Comparison of ENCODE assay signal across 8 cellular contexts in the genomic region with DNA sequence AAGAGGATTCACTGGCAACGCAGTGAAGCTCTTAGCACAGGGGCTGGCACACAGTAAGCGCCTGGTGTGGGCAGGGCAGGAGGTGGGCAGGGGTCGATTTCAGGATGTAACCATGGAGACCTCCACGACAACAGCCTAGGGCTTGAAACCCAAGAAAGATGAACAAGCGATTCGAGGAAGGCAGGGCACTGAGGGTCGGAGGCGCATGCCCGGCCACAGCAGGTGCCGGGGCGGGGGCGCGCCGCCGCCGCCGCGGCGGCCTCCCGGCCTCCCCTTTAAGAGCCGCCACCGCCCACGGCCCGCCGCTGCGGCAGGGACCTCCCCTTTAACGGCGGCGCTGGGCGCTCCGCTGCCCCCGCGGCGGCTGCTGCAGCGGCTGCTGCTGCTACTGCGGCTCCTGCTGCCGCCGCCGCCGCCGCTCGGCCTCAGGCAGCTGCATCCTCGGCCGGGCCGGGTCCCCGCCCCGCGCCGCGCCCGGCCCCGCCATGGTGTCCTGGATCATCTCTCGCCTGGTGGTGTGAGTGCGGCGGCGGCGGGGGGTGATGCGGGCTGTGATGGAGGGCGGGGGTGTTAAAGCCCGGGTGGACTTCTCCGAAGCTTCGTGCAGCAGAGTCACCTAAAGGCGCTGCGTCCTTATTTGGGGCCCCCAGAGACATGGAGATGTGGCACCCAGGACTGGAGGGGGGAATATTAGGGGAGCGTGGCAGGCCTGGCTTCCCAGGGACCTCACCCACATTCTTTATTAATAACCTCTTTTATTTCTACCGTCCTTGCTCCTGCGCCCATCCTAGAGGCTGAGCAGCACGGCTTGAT. TPM values are rescaled to one million over a fixed set of nuclear protein-coding genes. Genes with fewer than 3 reads are reported as not detected.
DNase-seq lines count a peak whose midpoint lies in the region; ATAC-seq, FAIRE-seq and TF ChIP-seq lines count a peak whose summit lies in the region.

A gene with protein sequence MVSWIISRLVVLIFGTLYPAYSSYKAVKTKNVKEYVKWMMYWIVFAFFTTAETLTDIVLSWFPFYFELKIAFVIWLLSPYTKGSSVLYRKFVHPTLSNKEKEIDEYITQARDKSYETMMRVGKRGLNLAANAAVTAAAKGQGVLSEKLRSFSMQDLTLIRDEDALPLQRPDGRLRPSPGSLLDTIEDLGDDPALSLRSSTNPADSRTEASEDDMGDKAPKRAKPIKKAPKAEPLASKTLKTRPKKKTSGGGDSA (plus strand): TSS at position 334 of the 813 bp plus-strand sequence. CDS start 152 bp downstream, at position 486.

- TF ChIP-seq CTCF in cardiac muscle cell (IDR thresholded peaks at IDR 0.05; ENCODE audit: low read depth, low read length): no peak
- TF ChIP-seq CTCF in progenitor cell of endocrine pancreas (IDR thresholded peaks at IDR 0.05; ENCODE audit: unreplicated experiment): no peak

- peaks cover 14% of the 10 kb centered on the region for H3K4me1 Mint-ChIP-seq in activated naive CD8-positive, alpha-beta T cell (ENCODE audit: low read depth)
- peaks cover 12% of the 10 kb centered on the region for H3K4me1 Mint-ChIP-seq in progenitor cell of endocrine pancreas (ENCODE audit: low read depth)

- no peak for FAIRE-seq in RCC 7860 (lab: Jason Lieb, UNC)

- no peaks in the 10 kb centered on the region for H3K9me3 Mint-ChIP-seq in activated naive CD8-positive, alpha-beta T cell (ENCODE audit: low read depth)
- H3K9me3 Mint-ChIP-seq in progenitor cell of endocrine pancreas (ENCODE audit: low read depth): no peaks in the 10 kb centered on the region

- H3K9me3 ChIP-seq in SJCRH30 (replicated peaks) (no peaks in the 10 kb centered on the region), cardiac muscle cell (ENCODE audit: low read depth) (no peaks in the 10 kb centered on the region)

- no peak within 1 kb of the TSS for H3K27ac ChIP-seq in SJCRH30
- peak within 1 kb of the TSS; percentile 4 for H3K27ac ChIP-seq in cardiac muscle cell

- H3K36me3 ChIP-seq in SJCRH30 (peaks cover 23% of the 10 kb centered on the region), cardiac muscle cell (peaks cover 26% of the 10 kb centered on the region)

- in situ Hi-C loops in ACHN (cut with HindIII; ENCODE audit: low pct_ligation_motif_present, low pct_unique_long_range_greater_than_20kb, low sequenced_read_pairs): no loop called here

- no peaks in the 10 kb centered on the region for H3K27me3 Mint-ChIP-seq in activated naive CD8-positive, alpha-beta T cell
- H3K27me3 Mint-ChIP-seq in progenitor cell of endocrine pancreas: peaks cover 3% of the 10 kb centered on the region

- H3K4me1 ChIP-seq in SJCRH30: no peaks in the 10 kb centered on the region
- peaks cover 9% of the 10 kb centered on the region for H3K4me1 ChIP-seq in cardiac muscle cell (ENCODE audit: low read depth)

- H3K4me3 Mint-ChIP-seq in activated naive CD8-positive, alpha-beta T cell: peak within 1 kb of the TSS; percentile 85
- peak within 1 kb of the TSS; percentile 80 for H3K4me3 Mint-ChIP-seq in progenitor cell of endocrine pancreas (ENCODE audit: low read depth)

- H3K36me3 Mint-ChIP-seq in activated naive CD8-positive, alpha-beta T cell: peaks cover 2% of the 10 kb centered on the region
- H3K36me3 Mint-ChIP-seq in progenitor cell of endocrine pancreas (ENCODE audit: insufficient read depth): peaks cover 8% of the 10 kb centered on the region

- H3K27me3 ChIP-seq in SJCRH30 (no peaks in the 10 kb centered on the region), cardiac muscle cell (no peaks in the 10 kb centered on the region)

- ATAC-seq in HG03571 (IDR thresholded peaks at IDR 0.05; ENCODE audit: unreplicated experiment): peak; percentile 68

- DNase-seq in ACHN (peak; percentile 52), GM19238 (ENCODE audit: insufficient read length, low spot score) (peak; percentile 70), SJCRH30 (peak; percentile 64 to 75), cardiac muscle cell (ENCODE audit: low read depth in 1 of 2, low spot score in 1 of 2) (peak; percentile 63 to 90), progenitor cell of endocrine pancreas (ENCODE audit: low spot score, unreplicated experiment) (peak; percentile 57), RCC 7860 (ENCODE audit: low spot score) (no peak)

- H3K4me3 ChIP-seq in SJCRH30 (peak within 1 kb of the TSS; percentile 60), cardiac muscle cell (peak within 1 kb of the TSS; percentile 58)

- H3K27ac Mint-ChIP-seq in activated naive CD8-positive, alpha-beta T cell: no peak within 1 kb of the TSS
- H3K27ac Mint-ChIP-seq in progenitor cell of endocrine pancreas: peak within 1 kb of the TSS; percentile 33

RNA-seq across cellular contexts. Expression of the gene that starts here (rescaled TPM):
- 4.9 and 8.5 TPM in 2 replicates for total RNA-seq in SJCRH30 (2014; rRNA removed; shearing (Covaris generic))
- total RNA-seq in cardiac muscle cell (42.2 and 56.6 TPM in 2 replicates), progenitor cell of endocrine pancreas (20.0 and 22.1 TPM in 2 replicates)
- polyA plus RNA-seq in cardiac muscle cell: 46.7 and 53.5 TPM in 2 replicates
